In genomic region chr21:36735724-36736310, GRCh38 we compare ENCODE assay signal across 26 cellular contexts. TPM values are rescaled to one million over a fixed set of nuclear protein-coding genes. Genes with fewer than 3 reads are reported as not detected.
"Had no signal": no experiment of that assay in that cellular context is flagged by ENCODE, and none has a peak within 500 bp of the region (broad histone marks: within the 10 kb centered on the region; RNA-seq: fewer than 3 reads in every experiment).

No MANE protein-coding gene starts in this region.

- H3K9me3 Mint-ChIP-seq: activated naive CD4-positive, alpha-beta T cell treated with anti-CD3 and anti-CD28 coated beads, Interleukin-2, amount 50 U/mL, for 24 hours; effector memory CD8-positive, alpha-beta T cell; mesothelial cell of epicardium; neural crest cell; type B pancreatic cell had no signal

- H3K4me3 Mint-ChIP-seq: activated naive CD4-positive, alpha-beta T cell treated with anti-CD3 and anti-CD28 coated beads, Interleukin-2, amount 50 U/mL, for 24 hours; effector memory CD8-positive, alpha-beta T cell; mesothelial cell of epicardium; neural crest cell; stimulated activated naive CD8-positive, alpha-beta T cell treated with anti-CD3 and anti-CD28 coated beads, Interleukin-15, amount 100 ng/mL, for 72 hours; type B pancreatic cell had no signal

- H3K36me3 Mint-ChIP-seq: activated naive CD4-positive, alpha-beta T cell treated with anti-CD3 and anti-CD28 coated beads, Interleukin-2, amount 50 U/mL, for 24 hours; type B pancreatic cell had no signal

- H3K4me1 ChIP-seq: ascending aorta, breast epithelium, lower lobe of right lung, prostate gland had no signal

- DNase-seq: activated CD4-positive, alpha-beta T cell treated with anti-CD3 and anti-CD28 coated beads, Interleukin-2, amount 50 U/mL, for 1 hour; activated CD8-positive, alpha-beta memory T cell treated with anti-CD3 and anti-CD28 coated beads for 24 hours; activated CD8-positive, alpha-beta memory T cell treated with anti-CD3 and anti-CD28 coated beads, Interleukin-2, amount 50 U/mL, for 48 hours; activated gamma-delta T cell; activated T-cell treated with anti-CD3 and anti-CD28 coated beads, Interleukin-2, amount 50 U/mL, for 48 hours; effector memory CD8-positive, alpha-beta T cell; left colon; lower lobe of right lung; right cardiac atrium; stimulated activated CD4-positive, alpha-beta T cell treated with anti-CD3 and anti-CD28 coated beads, Interleukin-15, amount 100 ng/mL, for 24 hours; stimulated activated CD4-positive, alpha-beta T cell treated with anti-CD3 and anti-CD28 coated beads, Interleukin-4, amount 100 ng/mL, for 1 hour; stimulated activated naive CD8-positive, alpha-beta T cell treated with anti-CD3 and anti-CD28 coated beads, Interleukin-15, amount 100 ng/mL, for 72 hours; T-helper 1 cell; T-helper 9 cell had no signal

- H3K27ac ChIP-seq: ascending aorta, breast epithelium, hepatocyte, lower lobe of right lung, prostate gland, skin epidermis had no signal

- H3K9me3 ChIP-seq: ascending aorta, lower lobe of right lung, prostate gland had no signal

- H3K4me3 ChIP-seq: ascending aorta, breast epithelium, hepatocyte, lower lobe of right lung, prostate gland, skin epidermis had no signal

- H3K79me2 ChIP-seq: hepatocyte had no signal

- H3K36me3 ChIP-seq: ascending aorta, breast epithelium, lower lobe of right lung, prostate gland had no signal

- H3K4me1 Mint-ChIP-seq: activated naive CD4-positive, alpha-beta T cell treated with anti-CD3 and anti-CD28 coated beads, Interleukin-2, amount 50 U/mL, for 24 hours; mesothelial cell of epicardium; neural crest cell; stimulated activated naive CD8-positive, alpha-beta T cell treated with anti-CD3 and anti-CD28 coated beads, Interleukin-15, amount 100 ng/mL, for 72 hours had no signal

- H2AFZ ChIP-seq: hepatocyte had no signal

- H3K27me3 ChIP-seq: ascending aorta, hepatocyte had no signal

- H3K4me2 ChIP-seq: hepatocyte had no signal

- H3K27ac Mint-ChIP-seq: activated naive CD4-positive, alpha-beta T cell treated with anti-CD3 and anti-CD28 coated beads, Interleukin-2, amount 50 U/mL, for 24 hours; effector memory CD8-positive, alpha-beta T cell; mesothelial cell of epicardium; type B pancreatic cell had no signal

RNA-seq across cellular contexts. Expression of gene SIM2, which starts 36.9 kb away (rescaled TPM):
- total RNA-seq: ascending aorta, dermis microvascular lymphatic vessel endothelial cell, fibroblast of villous mesenchyme, lower lobe of right lung, mesothelial cell of epicardium, neural crest cell, right cardiac atrium, temporal lobe had no signal
- polyA plus RNA-seq: right cardiac atrium had no signal
